ENCODE assay signal across 8 cellular contexts in the genomic region with DNA sequence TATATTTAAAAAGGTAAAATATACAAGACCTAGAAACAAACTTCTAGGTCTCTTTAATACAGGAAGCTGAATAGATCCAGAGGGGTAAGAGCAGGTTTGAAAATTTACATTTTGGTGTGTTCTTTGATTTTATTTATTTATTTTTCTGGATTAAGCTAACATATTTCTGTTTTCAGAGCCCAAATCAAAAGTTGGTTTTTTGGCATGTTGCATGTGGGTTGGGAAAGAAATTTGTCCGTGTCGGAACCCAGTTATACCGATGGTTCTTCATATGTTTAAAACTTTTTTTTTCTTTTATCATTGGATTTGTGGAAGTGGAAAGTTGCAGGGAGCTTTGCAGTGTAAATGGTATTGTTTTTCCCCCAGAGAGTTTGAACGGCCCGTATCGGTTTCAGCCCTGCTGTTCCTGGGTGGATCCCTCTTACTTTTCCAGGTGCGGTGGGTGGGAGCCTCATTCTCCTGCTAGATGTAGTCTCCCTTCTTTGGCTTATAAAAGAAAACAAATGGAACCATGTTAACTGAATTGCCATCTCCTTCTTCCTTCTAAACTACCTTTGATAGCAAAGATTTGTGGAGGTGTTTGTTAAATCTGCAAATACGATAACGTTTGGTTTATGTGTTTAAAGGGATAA. TPM values are rescaled to one million over a fixed set of nuclear protein-coding genes. Genes with fewer than 3 reads are reported as not detected.
A peak's percentile ranks its signal among the peaks of the same experiment; 100 is the strongest.
DNase-seq lines count a peak whose midpoint lies in the region; ATAC-seq, FAIRE-seq and TF ChIP-seq lines count a peak whose summit lies in the region.

No MANE protein-coding gene starts in this region.

- DNase-seq in NCI-H510A treated with DMSO at 0.1 percent for 48 hours (lab: John Stamatoyannopoulos, UW) (peak; percentile 21), NCI-H510A (lab: John Stamatoyannopoulos, UW) (no peak), GM12878 (ENCODE audit: low read depth, low spot score) (no peak), left lobe of liver (ENCODE audit: low spot score) (no peak), testis (peak; percentile 41), D341Med (ENCODE audit: low spot score) (no peak)

- peak overlapping the region; percentile 98 for H3K9ac ChIP-seq in GM12878 (ENCODE audit: control insufficient read depth, insufficient read depth, low read length)

- no peaks in the 10 kb centered on the region for H3K27me3 ChIP-seq in GM12878 (replicated peaks in 1 of 2; ENCODE audit: control insufficient read depth in 2 of 2, insufficient read depth in 2 of 2, low read length in 1 of 2)
- no peaks in the 10 kb centered on the region for H3K27me3 ChIP-seq in testis

- H3K27ac ChIP-seq in GM12878 (ENCODE audit: control insufficient read depth, insufficient read depth) (peak overlapping the region; percentile 92), testis (peak overlapping the region; percentile 76 to 93)

- TF ChIP-seq POLR2A in GM12878 (IDR thresholded peaks at IDR 0.05; ENCODE audit: low read depth, low read length), result no peak
- TF ChIP-seq POLR2A in testis (IDR thresholded peaks at IDR 0.05), result no peak

- 80% methylated on average over 9 of the region's 9 CpGs for WGBS in GM12878 (ENCODE audit: insufficient coverage, insufficient replicate concordance, low lambda C conversion rate, missing lambda C conversion rate)
- 0 to 1% methylated on average over 9 of the region's 9 CpGs for WGBS in testis, 2 donors

- H2AFZ ChIP-seq in GM12878 (ENCODE audit: control insufficient read depth, low read depth, low read length), result no peak overlapping the region; the same call in 1 of the 2 replicates

- peaks cover 0 to 3% of the 10 kb centered on the region in 2 experiments; a peak in 1 of 4 replicates for H3K36me3 ChIP-seq in GM12878 (ENCODE audit: control insufficient read depth in 2 of 2, insufficient read depth in 2 of 2, low read length in 1 of 2)
- H3K36me3 ChIP-seq in testis (ENCODE audit: low read depth, missing control alignments), result no peaks in the 10 kb centered on the region

- ATAC-seq in GM12878 (peak; percentile 9; the same call in 1 of the 3 replicates), left lobe of liver (peak; percentile 42), GM19328 (IDR thresholded peaks at IDR 0.05; ENCODE audit: unreplicated experiment) (no peak), HG03039 (IDR thresholded peaks at IDR 0.05; ENCODE audit: unreplicated experiment) (no peak)

- intact Hi-C loops in GM12878 (cut with micrococcal nuclease; ENCODE audit: unreplicated experiment), result loop anchor here (2.0 kb wide), 1 partner anchor 30 kb away; no protein-coding TSS in a partner anchor
- intact Hi-C loops in testis (cut with DNase I; ENCODE audit: low total_unique reads), result no loop called here

- H3K9me3 ChIP-seq in GM12878 (replicated peaks; ENCODE audit: control insufficient read depth, insufficient read depth, low read length), result no peaks in the 10 kb centered on the region
- H3K9me3 ChIP-seq in testis, result no peaks in the 10 kb centered on the region

- H3K4me3 ChIP-seq in GM12878, result peak overlapping the region; percentile 70
- peak overlapping the region; percentile 63 to 64 for H3K4me3 ChIP-seq in testis

- CTCF ChIA-PET in GM12878 (lab: Yijun Ruan, JAX), result interaction anchor here (0.9 to 10.1 kb wide), 10 partner anchors 8 to 805 kb away, joined by 3 to 169 read pairs (median 13); partner anchors contain the start of gene BTBD18

- TF ChIP-seq RAD21 in GM12878 (IDR thresholded peaks at IDR 0.05; ENCODE audit: insufficient read depth, low read depth, low read length), result no peak

- POLR2A ChIA-PET in GM12878 (lab: Charles Lee), result interaction anchor here (0.8 to 9.4 kb wide), 8 partner anchors 11 to 100 kb away, joined by 3 to 110 read pairs (median 7); partner anchors contain the start of genes BTBD18 and SELENOH

- RAD21 ChIA-PET in GM12878 (lab: Charles Lee; ENCODE audit: unreplicated experiment), result interaction anchor here (0.8 to 12.9 kb wide), 7 partner anchors 9 to 100 kb away, joined by 3 to 141 read pairs (median 26); partner anchors contain the start of gene BTBD18

- SMC1A ChIA-PET in GM12878 (lab: Charles Lee; ENCODE audit: uncharacterized antibody, unreplicated experiment), result interaction anchor here (1.1 to 11.4 kb wide), 10 partner anchors 8 to 761 kb away, joined by 3 to 197 read pairs (median 8); partner anchors contain the start of gene BTBD18

- FAIRE-seq in GM12878 (lab: Jason Lieb, UNC), result no peak

- in situ Hi-C loops in GM12878 (cut with MboI), result no loop called here

- H4K20me1 ChIP-seq in GM12878 (ENCODE audit: control insufficient read depth, insufficient read depth), result no peaks in the 10 kb centered on the region

- TF ChIP-seq CTCF in GM12878 (IDR thresholded peaks at IDR 0.05 in 2 of 3, conservative IDR thresholded peaks at IDR 0.05 in 1 of 3; ENCODE audit: control insufficient read depth in 2 of 3, extremely low read depth in 1 of 3, insufficient read depth in 1 of 3, low read depth in 3 of 3, low read length in 3 of 3) (no peak), testis (IDR thresholded peaks at IDR 0.05) (no peak)

- H3K4me2 ChIP-seq in GM12878 (ENCODE audit: control insufficient read depth, insufficient read depth), result peak overlapping the region; percentile 86

- BruUV-seq in GM12878 (replicated peaks; lab: Mats Ljungman, UMichigan), result TSS peak; percentile 85

- H3K4me1 ChIP-seq in GM12878 (ENCODE audit: control insufficient read depth, insufficient read depth, low read length), result no peaks in the 10 kb centered on the region
- H3K4me1 ChIP-seq in testis, result peaks cover 16% of the 10 kb centered on the region

- no peak for TF ChIP-seq EP300 in GM12878 (IDR thresholded peaks at IDR 0.05; ENCODE audit: borderline replicate concordance in 1 of 2, control insufficient read depth in 1 of 2, low read depth in 2 of 2, low read length in 2 of 2)

- peaks cover 57% of the 10 kb centered on the region for H3K79me2 ChIP-seq in GM12878 (ENCODE audit: control insufficient read depth, insufficient read depth, low read length)

RNA-seq across cellular contexts. Expression of gene CTNND1, which starts 0.7 kb away (rescaled TPM):
- total RNA-seq in GM12878 (2013; cell fraction: nucleolus; rRNA removed), result 258 and 263 TPM in 2 replicates
- total RNA-seq in GM12878 (2014; rRNA removed) (30.2 and 32.1 TPM in 2 replicates), GM12878 (2014; rRNA removed; fragmentation: Illumina TruSeq; extraction: Trizol) (30.2 and 30.4 TPM in 2 replicates), GM12878 (2021) (43.5 and 44.2 TPM in 2 replicates), left lobe of liver (98.1 TPM), testis (100 to 1,000 TPM; 178 to 227 TPM)
- polyA plus RNA-seq in GM12878 (2011; ENCODE audit: low read depth), result 13.8 TPM
- polyA plus RNA-seq in GM12878 (2011; rRNA removed) (70.0 and 72.9 TPM in 2 replicates), GM12878 (2014; fragmentation: Illumina TruSeq; extraction: Trizol) (35.4 and 43.1 TPM in 2 replicates), GM12878 (2014; fragmentation: Nextera tagmentation; extraction: Ambion mirVana) (1 to 10 TPM; 4.7 to 6.5 TPM), GM12878 (2014; rRNA removed) (25.8 and 27.7 TPM in 2 replicates), GM12878 (2016; fragmentation: Nextera tagmentation; extraction: Ambion mirVana) (10 to 100 TPM; 29.5 to 29.8 TPM), testis (ENCODE audit: insufficient read depth, low read depth, low replicate concordance) (134 TPM)
- 46.2 and 50.4 TPM in 2 replicates for polyA plus RNA-seq in GM12878 (2011; cell fraction: cytosol; rRNA removed)
- 110 and 114 TPM in 2 replicates for polyA plus RNA-seq in GM12878 (2011; cell fraction: nucleus; rRNA removed)
- 19.6 and 26.5 TPM in 2 replicates for polyA plus RNA-seq in GM12878 (2012)
- 120 and 124 TPM in 2 replicates for polyA minus RNA-seq in GM12878 (2011; rRNA and poly(A)+ RNA removed)
- 55.7 and 58.4 TPM in 2 replicates for polyA minus RNA-seq in GM12878 (2011; cell fraction: cytosol; rRNA and poly(A)+ RNA removed)
- polyA minus RNA-seq in GM12878 (2011; cell fraction: nucleus; rRNA and poly(A)+ RNA removed), result 50.4 and 61.5 TPM in 2 replicates

RNA-seq across cellular contexts. Expression of gene BTBD18, which starts 10.7 kb away (rescaled TPM):
- total RNA-seq in GM12878 (2013; cell fraction: nucleolus; rRNA removed), result not detected in 2 replicates
- total RNA-seq in GM12878 (2014; rRNA removed) (0.05 TPM in 1 of 2 replicates, not detected in the other), GM12878 (2014; rRNA removed; fragmentation: Illumina TruSeq; extraction: Trizol) (not detected in 2 replicates), GM12878 (2021) (not detected in 2 replicates), left lobe of liver (not detected), testis (1 to 10 TPM; 3.1 to 7.2 TPM)
- 0.16 TPM for polyA plus RNA-seq in GM12878 (2011; ENCODE audit: low read depth)
- polyA plus RNA-seq in GM12878 (2011; rRNA removed) (not detected in 2 replicates), GM12878 (2014; fragmentation: Illumina TruSeq; extraction: Trizol) (not detected in 2 replicates), GM12878 (2014; fragmentation: Nextera tagmentation; extraction: Ambion mirVana) (under 1 TPM; 0.05 to 0.11 TPM), GM12878 (2014; rRNA removed) (not detected in 2 replicates), GM12878 (2016; fragmentation: Nextera tagmentation; extraction: Ambion mirVana) (under 1 TPM; 0.28 to 0.58 TPM), testis (ENCODE audit: insufficient read depth, low read depth, low replicate concordance) (2.8 TPM)
- polyA plus RNA-seq in GM12878 (2011; cell fraction: cytosol; rRNA removed), result not detected in 2 replicates
- polyA plus RNA-seq in GM12878 (2011; cell fraction: nucleus; rRNA removed), result not detected in 2 replicates
- 0.21 and 0.26 TPM in 2 replicates for polyA plus RNA-seq in GM12878 (2012)
- polyA minus RNA-seq in GM12878 (2011; rRNA and poly(A)+ RNA removed), result not detected in 2 replicates
- not detected in 2 replicates for polyA minus RNA-seq in GM12878 (2011; cell fraction: cytosol; rRNA and poly(A)+ RNA removed)
- polyA minus RNA-seq in GM12878 (2011; cell fraction: nucleus; rRNA and poly(A)+ RNA removed), result not detected in 2 replicates

RNA-seq across cellular contexts. Expression of gene SELENOH, which starts 21.1 kb away (rescaled TPM):
- 79.2 and 86.8 TPM in 2 replicates for total RNA-seq in GM12878 (2013; cell fraction: nucleolus; rRNA removed)
- 223 and 232 TPM in 2 replicates for total RNA-seq in GM12878 (2014; rRNA removed)
- total RNA-seq in GM12878 (2014; rRNA removed; fragmentation: Illumina TruSeq; extraction: Trizol), result 74.4 and 86.2 TPM in 2 replicates
- 261 and 269 TPM in 2 replicates for total RNA-seq in GM12878 (2021)
- polyA plus RNA-seq in GM12878 (2011; ENCODE audit: low read depth), result 158 TPM
- 169 and 210 TPM in 2 replicates for polyA plus RNA-seq in GM12878 (2011; rRNA removed)
- polyA plus RNA-seq in GM12878 (2011; cell fraction: cytosol; rRNA removed), result 235 and 244 TPM in 2 replicates
- 123 and 124 TPM in 2 replicates for polyA plus RNA-seq in GM12878 (2011; cell fraction: nucleus; rRNA removed)
- polyA plus RNA-seq in GM12878 (2012), result 179 and 212 TPM in 2 replicates
- polyA plus RNA-seq in GM12878 (2014; fragmentation: Illumina TruSeq; extraction: Trizol), result 25.7 and 39.3 TPM in 2 replicates
- 100 to 1,000 TPM in 1 of 2 experiments, 10 to 100 TPM in 1; 20.3 to 101 TPM for polyA plus RNA-seq in GM12878 (2014; fragmentation: Nextera tagmentation; extraction: Ambion mirVana)
- 277 and 283 TPM in 2 replicates for polyA plus RNA-seq in GM12878 (2014; rRNA removed)
- 100 to 1,000 TPM; 454 to 458 TPM for polyA plus RNA-seq in GM12878 (2016; fragmentation: Nextera tagmentation; extraction: Ambion mirVana)
- polyA minus RNA-seq in GM12878 (2011; rRNA and poly(A)+ RNA removed), result 33.4 and 40.6 TPM in 2 replicates
- 27.4 and 31.6 TPM in 2 replicates for polyA minus RNA-seq in GM12878 (2011; cell fraction: cytosol; rRNA and poly(A)+ RNA removed)
- polyA minus RNA-seq in GM12878 (2011; cell fraction: nucleus; rRNA and poly(A)+ RNA removed), result 45.9 and 63.9 TPM in 2 replicates
- total RNA-seq in left lobe of liver, result 67.9 TPM
- total RNA-seq in testis, result 100 to 1,000 TPM; 157 to 222 TPM
- 71.3 TPM for polyA plus RNA-seq in testis (ENCODE audit: insufficient read depth, low read depth, low replicate concordance)

RNA-seq across cellular contexts. Expression of gene TMX2, which starts 50.0 kb away (rescaled TPM):
- 95.8 and 105 TPM in 2 replicates for total RNA-seq in GM12878 (2013; cell fraction: nucleolus; rRNA removed)
- total RNA-seq in GM12878 (2014; rRNA removed) (84.2 and 90.4 TPM in 2 replicates), GM12878 (2014; rRNA removed; fragmentation: Illumina TruSeq; extraction: Trizol) (73.1 and 74.9 TPM in 2 replicates), GM12878 (2021) (59.3 and 64.3 TPM in 2 replicates), left lobe of liver (43.0 TPM), testis (10 to 100 TPM; 73.3 to 85.9 TPM)
- 49.5 TPM for polyA plus RNA-seq in GM12878 (2011; ENCODE audit: low read depth)
- polyA plus RNA-seq in GM12878 (2011; rRNA removed) (74.1 and 90.1 TPM in 2 replicates), GM12878 (2014; fragmentation: Illumina TruSeq; extraction: Trizol) (93.2 and 102 TPM in 2 replicates), GM12878 (2014; fragmentation: Nextera tagmentation; extraction: Ambion mirVana) (100 to 1,000 TPM; 107 to 128 TPM), GM12878 (2014; rRNA removed) (66.4 and 82.7 TPM in 2 replicates), GM12878 (2016; fragmentation: Nextera tagmentation; extraction: Ambion mirVana) (100 to 1,000 TPM; 124 to 134 TPM), testis (ENCODE audit: insufficient read depth, low read depth, low replicate concordance) (88.6 TPM)
- 69.2 and 81.8 TPM in 2 replicates for polyA plus RNA-seq in GM12878 (2011; cell fraction: cytosol; rRNA removed)
- polyA plus RNA-seq in GM12878 (2011; cell fraction: nucleus; rRNA removed), result 122 and 147 TPM in 2 replicates
- polyA plus RNA-seq in GM12878 (2012), result 49.0 and 50.6 TPM in 2 replicates
- polyA minus RNA-seq in GM12878 (2011; rRNA and poly(A)+ RNA removed), result 109 and 113 TPM in 2 replicates
- 24.6 and 37.4 TPM in 2 replicates for polyA minus RNA-seq in GM12878 (2011; cell fraction: cytosol; rRNA and poly(A)+ RNA removed)
- 36.6 and 57.2 TPM in 2 replicates for polyA minus RNA-seq in GM12878 (2011; cell fraction: nucleus; rRNA and poly(A)+ RNA removed)

RNA-seq across cellular contexts. Expression of gene MED19, which starts 50.3 kb away (rescaled TPM):
- total RNA-seq in GM12878 (2013; cell fraction: nucleolus; rRNA removed), result 8.6 and 11.4 TPM in 2 replicates
- total RNA-seq in GM12878 (2014; rRNA removed) (16.7 and 17.5 TPM in 2 replicates), GM12878 (2014; rRNA removed; fragmentation: Illumina TruSeq; extraction: Trizol) (13.7 and 13.9 TPM in 2 replicates), GM12878 (2021) (12.5 and 14.1 TPM in 2 replicates), left lobe of liver (6.1 TPM), testis (10 to 100 TPM; 49.9 to 52.3 TPM)
- 9.1 TPM for polyA plus RNA-seq in GM12878 (2011; ENCODE audit: low read depth)
- polyA plus RNA-seq in GM12878 (2011; rRNA removed) (16.0 and 20.1 TPM in 2 replicates), GM12878 (2014; fragmentation: Illumina TruSeq; extraction: Trizol) (15.7 and 17.1 TPM in 2 replicates), GM12878 (2014; fragmentation: Nextera tagmentation; extraction: Ambion mirVana) (1 to 10 TPM; 4.9 to 9.8 TPM), GM12878 (2014; rRNA removed) (17.0 and 21.3 TPM in 2 replicates), GM12878 (2016; fragmentation: Nextera tagmentation; extraction: Ambion mirVana) (10 to 100 TPM; 25.6 to 28.2 TPM), testis (ENCODE audit: insufficient read depth, low read depth, low replicate concordance) (48.3 TPM)
- 23.2 and 41.1 TPM in 2 replicates for polyA plus RNA-seq in GM12878 (2011; cell fraction: cytosol; rRNA removed)
- polyA plus RNA-seq in GM12878 (2011; cell fraction: nucleus; rRNA removed), result 19.8 and 21.8 TPM in 2 replicates
- polyA plus RNA-seq in GM12878 (2012), result 16.0 and 16.3 TPM in 2 replicates
- 9.5 and 10.7 TPM in 2 replicates for polyA minus RNA-seq in GM12878 (2011; rRNA and poly(A)+ RNA removed)
- polyA minus RNA-seq in GM12878 (2011; cell fraction: cytosol; rRNA and poly(A)+ RNA removed), result 2.9 and 6.4 TPM in 2 replicates
- 5.9 and 10.7 TPM in 2 replicates for polyA minus RNA-seq in GM12878 (2011; cell fraction: nucleus; rRNA and poly(A)+ RNA removed)

Comparison
In these comparisons a context has a peak if more than half of its experiments do, and no peak if none do; other contexts are left out.
1. DNase-seq: peak in NCI-H510A treated with DMSO at 0.1 percent for 48 hours (single experiment) and testis (single experiment); none in NCI-H510A (single experiment), GM12878 (single experiment), left lobe of liver (single experiment) and D341Med (single experiment).
2. ATAC-seq: peak in GM12878 (single experiment) and left lobe of liver (single experiment); none in GM19328 (single experiment) and HG03039 (single experiment).